Comparison of ENCODE assay signal across 2 cellular contexts in the genomic region with DNA sequence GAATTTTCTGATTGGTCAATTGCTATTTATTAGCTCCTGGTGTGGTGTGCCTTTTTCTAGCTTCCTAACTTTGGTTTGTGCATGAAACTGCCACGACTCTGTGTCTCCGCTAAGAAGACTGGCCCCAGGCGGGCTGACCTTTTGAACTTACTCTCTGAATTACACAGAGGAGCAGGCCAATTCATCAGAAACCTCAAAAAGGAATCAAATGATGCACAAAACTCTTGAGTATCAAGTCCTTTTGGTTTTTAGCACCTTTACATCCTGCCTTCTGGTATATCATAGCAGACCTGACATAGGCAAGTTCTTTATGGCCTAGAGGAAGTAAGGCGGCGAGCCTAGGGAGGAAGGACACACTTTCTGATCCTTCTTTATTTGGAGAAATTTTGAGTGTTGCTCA.
TF ChIP-seq lines count a peak whose summit lies in the region.

No MANE protein-coding gene starts in this region.

TF ChIP-seq in HepG2, 621 proteins besides CTCF, POLR2A, EP300 and RAD21:
- TF ChIP-seq, protein P1, sequence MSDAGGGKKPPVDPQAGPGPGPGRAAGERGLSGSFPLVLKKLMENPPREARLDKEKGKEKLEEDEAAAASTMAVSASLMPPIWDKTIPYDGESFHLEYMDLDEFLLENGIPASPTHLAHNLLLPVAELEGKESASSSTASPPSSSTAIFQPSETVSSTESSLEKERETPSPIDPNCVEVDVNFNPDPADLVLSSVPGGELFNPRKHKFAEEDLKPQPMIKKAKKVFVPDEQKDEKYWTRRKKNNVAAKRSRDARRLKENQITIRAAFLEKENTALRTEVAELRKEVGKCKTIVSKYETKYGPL (CRISPR knock-in tag; IDR thresholded peaks at IDR 0.05) = no peak
- no peak for TF ChIP-seq ERF (CRISPR knock-in tag; IDR thresholded peaks at IDR 0.05)
- no peak for TF ChIP-seq MXI1 (IDR thresholded peaks at IDR 0.05; ENCODE audit: borderline replicate concordance, low read depth, low read length)

TF ChIP-seq in GM12891, 5 proteins besides CTCF, POLR2A, EP300 and RAD21:
- no peak for TF ChIP-seq POLR2AphosphoS5 (IDR thresholded peaks at IDR 0.05; ENCODE audit: low read depth, low read length)
- TF ChIP-seq SPI1 (IDR thresholded peaks at IDR 0.05; ENCODE audit: low read depth, low read length) = no peak
- TF ChIP-seq PAX5 (IDR thresholded peaks at IDR 0.05; ENCODE audit: insufficient read depth, low read length, severe bottlenecking) = no peak
- no peak for TF ChIP-seq POU2F2 (IDR thresholded peaks at IDR 0.05; ENCODE audit: low read depth, low read length)
- no peak for TF ChIP-seq TAF1 (IDR thresholded peaks at IDR 0.05; ENCODE audit: low read depth, low read length)
